ENCODE assay signal across 10 cellular contexts in the genomic region with DNA sequence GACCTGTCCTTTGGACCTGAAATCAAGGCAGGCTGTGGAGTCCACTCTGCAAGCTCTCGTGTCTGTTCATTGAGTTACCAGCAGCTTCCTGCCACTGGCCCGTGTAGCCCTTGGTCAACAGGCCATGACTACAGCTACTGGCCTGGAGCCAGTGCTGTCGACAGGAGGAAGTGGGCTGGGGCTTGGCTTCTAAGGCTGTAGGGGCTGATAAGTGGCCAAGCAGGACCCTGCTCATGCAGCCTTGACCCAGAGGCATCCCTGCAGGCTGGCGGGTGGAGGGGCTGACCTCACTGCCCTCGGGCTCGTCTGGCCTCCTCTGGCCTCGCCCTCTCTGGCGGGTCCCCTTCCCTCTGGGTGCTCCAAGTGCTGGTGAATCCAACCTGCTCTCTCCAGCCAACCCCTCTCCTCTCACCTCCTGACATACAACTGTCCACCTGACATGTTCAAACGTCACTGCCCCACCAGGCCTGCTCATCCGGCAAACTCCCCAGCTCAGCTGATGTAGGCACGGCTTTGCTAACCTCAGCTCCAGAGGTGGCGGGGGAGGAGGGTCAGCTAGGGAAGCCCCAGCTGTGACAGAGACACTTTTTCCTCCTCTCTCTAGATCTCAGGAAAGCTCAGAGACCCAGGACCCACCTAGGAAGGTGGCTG.
DNase-seq lines count a peak whose midpoint lies in the region; ATAC-seq, FAIRE-seq and TF ChIP-seq lines count a peak whose summit lies in the region.
"Had no signal": no experiment of that assay in that cellular context is flagged by ENCODE, and none has a peak within 500 bp of the region (broad histone marks: within the 10 kb centered on the region; RNA-seq: fewer than 3 reads in every experiment).

No MANE protein-coding gene starts in this region.

- no peak overlapping the region for H3K9ac ChIP-seq in parathyroid adenoma

- H3K4me2 ChIP-seq in parathyroid adenoma (ENCODE audit: low read length): peak overlapping the region; percentile 24

- no peak overlapping the region for H3K27ac ChIP-seq in parathyroid adenoma

- H3K36me3 ChIP-seq in parathyroid adenoma (ENCODE audit: control insufficient read depth, insufficient read depth, low read length): no peaks in the 10 kb centered on the region

- FAIRE-seq in RCC 7860 (lab: Jason Lieb, UNC): peak; percentile 44
- FAIRE-seq: islet of Langerhans had no signal

- peaks cover 7% of the 10 kb centered on the region for H3K4me1 ChIP-seq in parathyroid adenoma

- no peaks in the 10 kb centered on the region for H3K79me2 ChIP-seq in parathyroid adenoma

- H3K4me3 ChIP-seq in parathyroid adenoma (ENCODE audit: low read depth, low read length): no peak overlapping the region

- no peak overlapping the region for H2AFZ ChIP-seq in parathyroid adenoma

- TF ChIP-seq CTCF in parathyroid adenoma (IDR thresholded peaks at IDR 0.05): no peak

- intact Hi-C loops in Right ventricle myocardium inferior (cut with DNase I): no loop called here

- H3K27me3 ChIP-seq in parathyroid adenoma (ENCODE audit: control insufficient read depth, insufficient read depth, low read length): no peaks in the 10 kb centered on the region

- H3K9me3 ChIP-seq in parathyroid adenoma (ENCODE audit: control insufficient read depth, low read length): no peaks in the 10 kb centered on the region

- peak; percentile 49 for ATAC-seq in Right ventricle myocardium inferior
- no peak for ATAC-seq in GM19463 (IDR thresholded peaks at IDR 0.05; ENCODE audit: unreplicated experiment)

- DNase-seq in DMS53 treated with DMSO at 0.1 percent for 48 hours (lab: John Stamatoyannopoulos, UW; ENCODE audit: unreplicated experiment): peak; percentile 39
- DNase-seq in RCC 7860 (ENCODE audit: low spot score): peak; percentile 69
- peak; percentile 83 for DNase-seq in Right ventricle myocardium inferior (ENCODE audit: missing footprints)
- no peak for DNase-seq in inferior parietal cortex (ENCODE audit: extremely low spot score)
- no peak for DNase-seq in LoVo (ENCODE audit: low spot score)
- DNase-seq in ecto neural progenitor cell (ENCODE audit: low spot score): no peak
- DNase-seq: T-helper 2 cell had no signal

Comparison
In these comparisons a context has a peak if more than half of its experiments do, and no peak if none do; other contexts are left out.
1. DNase-seq: peak in DMS53 treated with DMSO at 0.1 percent for 48 hours (single experiment), RCC 7860 (single experiment) and Right ventricle myocardium inferior (single experiment); none in inferior parietal cortex (single experiment), LoVo (single experiment) and ecto neural progenitor cell (single experiment).